8 cellular contexts compared by ENCODE assay signal in genomic region chr15:51971353-51972133, GRCh38. TPM values are rescaled to one million over a fixed set of nuclear protein-coding genes. Genes with fewer than 3 reads are reported as not detected.
DNase-seq lines count a peak whose midpoint lies in the region; ATAC-seq and TF ChIP-seq lines count a peak whose summit lies in the region.

TSS of gene LEO1 (minus strand) at chr15:51971778. CDS start at chr15:51971745, 33 bp downstream.

- H3K27ac ChIP-seq in AG04450 (ENCODE audit: low read depth, low read length) (peak within 1 kb of the TSS; percentile 87), VCaP (peak within 1 kb of the TSS; percentile 93), breast epithelium (peak within 1 kb of the TSS; percentile 93 to 94)

- no peaks in the 10 kb centered on the region for H3K27me3 ChIP-seq in AG04450 (ENCODE audit: control insufficient read depth, insufficient read depth, low read length)
- no peaks in the 10 kb centered on the region for H3K27me3 ChIP-seq in breast epithelium

- peaks cover 13% of the 10 kb centered on the region for H3K9me3 ChIP-seq in AG04450 (ENCODE audit: control insufficient read depth, insufficient read depth, low read length)
- peaks cover 13 to 16% of the 10 kb centered on the region in 2 donors for H3K9me3 ChIP-seq in breast epithelium

- TF ChIP-seq POLR2A in breast epithelium (IDR thresholded peaks at IDR 0.05): peak; percentile 22

- H3K4me3 ChIP-seq in AG04450 (ENCODE audit: low read depth, low read length) (peak within 1 kb of the TSS; percentile 96), breast epithelium (peak within 1 kb of the TSS; percentile 82 to 92 (median 83))

- POLR2A ChIA-PET in AG04450 (lab: Yijun Ruan, JAX): interaction anchor here (0.7 to 1.2 kb wide), 8 partner anchors 8 to 126 kb away, joined by 3 to 5 read pairs (median 4); no protein-coding TSS in a partner anchor

- TF ChIP-seq CTCF in AG04450 (IDR thresholded peaks at IDR 0.05; ENCODE audit: low read depth, low read length): peak; percentile 51
- peak; percentile 52 for TF ChIP-seq CTCF in VCaP (conservative IDR thresholded peaks at IDR 0.05)
- peak in 2 of 3 donors; percentile 33 to 36 for TF ChIP-seq CTCF in breast epithelium (IDR thresholded peaks at IDR 0.05)

- H3K4me1 ChIP-seq in breast epithelium: peaks cover 0 to 4% of the 10 kb centered on the region in 2 donors

- no peaks in the 10 kb centered on the region for H3K36me3 ChIP-seq in breast epithelium

- peak; percentile 87 for ATAC-seq in GM18870 (IDR thresholded peaks at IDR 0.05; ENCODE audit: unreplicated experiment)
- peak; percentile 85 for ATAC-seq in HG03135 (IDR thresholded peaks at IDR 0.05; ENCODE audit: unreplicated experiment)

- CTCF ChIA-PET in AG04450 (lab: Charles Lee): interaction anchor here (0.6 to 3.4 kb wide), 10 partner anchors 15 to 258 kb away, joined by 3 to 16 read pairs (median 4); no protein-coding TSS in a partner anchor

- DNase-seq in AG04450 (ENCODE audit: low read depth, low spot score): peak; percentile 97
- peak; percentile 91 for DNase-seq in NCI-H2196 (lab: John Stamatoyannopoulos, UW; ENCODE audit: unreplicated experiment)
- peak; percentile 83 to 85 for DNase-seq in breast epithelium (ENCODE audit: low spot score in 2 of 2)
- peak; percentile 97 for DNase-seq in iPS-NIHi7 (ENCODE audit: extremely low spot score)
- peak; percentile 86 for DNase-seq in smooth muscle cell of the brain vasculature (ENCODE audit: low read depth, low spot score)

- intact Hi-C loops in breast epithelium (cut with DNase I; ENCODE audit: low total_unique reads): no loop called here

RNA-seq across cellular contexts. Expression of gene LEO1, which starts in this region (rescaled TPM):
- polyA plus RNA-seq in AG04450 (2011; rRNA removed): 6.8 and 8.0 TPM in 2 replicates
- 3.1 and 7.0 TPM in 2 replicates for polyA minus RNA-seq in AG04450 (2011; rRNA and poly(A)+ RNA removed)
- total RNA-seq in breast epithelium: 10 to 100 TPM; 12.8 to 25.5 (median 23.3) TPM

Comparison
In these comparisons a context has a peak if more than half of its experiments do, and no peak if none do; other contexts are left out.
1. Peak in every context shown above with its lines: DNase-seq, ATAC-seq, H3K4me3 ChIP-seq and H3K27ac ChIP-seq.